ENCODE assay signal across 8 cellular contexts in the genomic region with DNA sequence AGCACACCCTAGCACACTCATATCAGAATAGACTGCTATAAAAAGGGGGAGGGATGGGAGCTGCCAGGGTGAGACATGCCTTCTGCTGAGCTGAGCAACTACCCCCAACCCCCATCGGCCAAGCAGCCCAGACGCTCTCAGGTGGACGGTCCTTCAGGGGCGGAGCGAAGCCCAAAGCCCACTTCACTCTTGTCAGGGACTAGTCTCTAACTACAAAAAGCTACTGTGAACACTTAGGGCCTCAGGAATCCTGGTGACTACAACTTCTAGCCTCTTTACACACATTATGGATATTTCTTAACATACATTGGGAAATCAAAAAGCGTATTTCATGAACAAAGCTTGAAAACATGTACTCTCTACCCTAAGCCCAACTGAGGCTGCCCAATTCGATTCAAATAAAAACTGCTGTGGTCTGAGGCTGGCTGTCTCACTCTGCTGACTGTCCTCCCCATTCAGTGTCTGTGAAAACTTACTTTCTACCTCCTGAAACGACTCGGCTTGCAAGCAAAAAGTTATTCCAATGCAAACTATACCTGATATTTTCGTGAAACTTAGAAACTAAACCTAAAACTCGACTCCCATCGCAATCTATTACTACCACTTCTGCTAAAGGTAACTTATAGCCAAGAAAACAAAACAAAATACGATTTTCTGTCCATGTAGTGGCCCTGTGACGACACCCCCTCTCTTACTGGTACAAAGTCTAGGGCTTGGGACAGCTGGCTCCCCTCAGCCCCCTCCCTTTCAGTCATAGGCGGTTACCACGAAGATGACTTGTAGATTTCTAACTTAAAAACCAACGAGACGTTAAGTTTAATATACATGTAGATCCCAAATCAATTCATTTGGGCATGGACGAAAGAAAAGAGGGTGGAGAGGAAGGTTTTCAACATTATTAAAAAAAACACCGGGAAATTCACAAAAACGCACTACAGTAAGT. TPM values are rescaled to one million over a fixed set of nuclear protein-coding genes. Genes with fewer than 3 reads are reported as not detected.
DNase-seq lines count a peak whose midpoint lies in the region; ATAC-seq and TF ChIP-seq lines count a peak whose summit lies in the region.

No MANE protein-coding gene starts in this region.

- peaks cover 5 to 6% of the 10 kb centered on the region in 2 donors for H3K36me3 Mint-ChIP-seq in activated naive CD4-positive, alpha-beta T cell treated with anti-CD3 and anti-CD28 coated beads, Interleukin-2, amount 50 U/mL, for 72 hours

- intact Hi-C loops in right cardiac atrium (cut with DNase I) = loop anchor here in 3 of 4 donors (2.0 to 10.0 kb wide), 4 partner anchors 98 to 115 kb away; no protein-coding TSS in a partner anchor

- no peak for DNase-seq in activated CD4-positive, CD25-positive, alpha-beta regulatory T cell (lab: John Stamatoyannopoulos, UW)
- peak; percentile 25 for DNase-seq in NCI-H460 (ENCODE audit: extremely low read depth, low read depth)
- peak in 1 of 2 donors; percentile 33 for DNase-seq in activated naive CD4-positive, alpha-beta T cell treated with anti-CD3 and anti-CD28 coated beads, Interleukin-2, amount 50 U/mL, for 72 hours (ENCODE audit: low spot score in 2 of 2)
- DNase-seq in right cardiac atrium = peak; percentile 30 to 70 (median 69)
- no peak for DNase-seq in retinal pigment epithelial cell (ENCODE audit: low read depth)
- DNase-seq in NCI-H2196 (lab: John Stamatoyannopoulos, UW; ENCODE audit: unreplicated experiment) = no peak

- H3K27ac Mint-ChIP-seq in activated naive CD4-positive, alpha-beta T cell treated with anti-CD3 and anti-CD28 coated beads, Interleukin-2, amount 50 U/mL, for 72 hours = peak overlapping the region; percentile 88 to 98

- peak overlapping the region; percentile 96 for H3K4me3 ChIP-seq in right cardiac atrium (ENCODE audit: low read length)
- H3K4me3 ChIP-seq in retinal pigment epithelial cell (ENCODE audit: low read length) = peak overlapping the region; percentile 77

- no peaks in the 10 kb centered on the region for H3K9me3 ChIP-seq in right cardiac atrium (ENCODE audit: control insufficient read depth, low read length)

- no peaks in the 10 kb centered on the region for H3K27me3 ChIP-seq in right cardiac atrium (ENCODE audit: control insufficient read depth, insufficient read depth)

- WGBS in right cardiac atrium = 4% methylated on average over 21 of the region's 21 CpGs

- ATAC-seq in activated CD4-positive, CD25-positive, alpha-beta regulatory T cell treated with anti-CD3 and anti-CD28 coated beads, Interleukin-2, amount 50 U/mL, for 24 hours = peak; percentile 33 to 40
- ATAC-seq in activated naive CD4-positive, alpha-beta T cell treated with anti-CD3 and anti-CD28 coated beads, Interleukin-2, amount 50 U/mL, for 72 hours = peak; percentile 24 to 62
- ATAC-seq in right cardiac atrium (peak; percentile 26 to 30), GM21526 (IDR thresholded peaks at IDR 0.05; ENCODE audit: low FRiP score, unreplicated experiment) (no peak)

- peak overlapping the region; percentile 99 for H3K27ac ChIP-seq in right cardiac atrium (ENCODE audit: low read length)

- no peaks in the 10 kb centered on the region for H3K4me1 ChIP-seq in right cardiac atrium (ENCODE audit: control insufficient read depth, insufficient read depth, low read length)

- H3K9me3 Mint-ChIP-seq in activated naive CD4-positive, alpha-beta T cell treated with anti-CD3 and anti-CD28 coated beads, Interleukin-2, amount 50 U/mL, for 72 hours = no peaks in the 10 kb centered on the region

- no peak for TF ChIP-seq CTCF in retinal pigment epithelial cell (conservative IDR thresholded peaks at IDR 0.05; ENCODE audit: low read depth, low read length)

RNA-seq across cellular contexts. Expression of a gene that starts 1.2 kb away (rescaled TPM):
- 18.7 and 20.1 TPM in 2 replicates for total RNA-seq in NCI-H460 (2014; rRNA removed; shearing (Covaris generic))
- 5.6 and 7.4 TPM in 2 replicates for polyA plus RNA-seq in NCI-H460 (2014; cell fraction: nucleus; rRNA removed)
- total RNA-seq in activated naive CD4-positive, alpha-beta T cell treated with anti-CD3 and anti-CD28 coated beads, Interleukin-2, amount 50 U/mL, for 72 hours = 10 to 100 TPM; 17.8 to 46.4 TPM
- total RNA-seq in right cardiac atrium = 10 to 100 TPM; 17.9 to 25.4 (median 20.0) TPM
- polyA plus RNA-seq in right cardiac atrium = 8.2 TPM

Comparison
In these comparisons a context has a peak if more than half of its experiments do, and no peak if none do; other contexts are left out.
1. DNase-seq: peak in NCI-H460 (single experiment) and right cardiac atrium (3 of 3); none in activated CD4-positive, CD25-positive, alpha-beta regulatory T cell (0 of 4), retinal pigment epithelial cell (single experiment) and NCI-H2196 (single experiment).